Comparison of ENCODE assay signal across 8 cellular contexts in genomic region chr1:25858494-25858893, GRCh38. TPM values are rescaled to one million over a fixed set of nuclear protein-coding genes. Genes with fewer than 3 reads are reported as not detected.
DNase-seq lines count a peak whose midpoint lies in the region; ATAC-seq and TF ChIP-seq lines count a peak whose summit lies in the region.

No MANE protein-coding gene starts in this region.

- H3K27ac ChIP-seq in suprapubic skin, result no peak overlapping the region

- TF ChIP-seq CTCF in fibroblast of villous mesenchyme (IDR thresholded peaks at IDR 0.05; ENCODE audit: insufficient read depth, low read depth, low read length), result no peak
- TF ChIP-seq CTCF in suprapubic skin (IDR thresholded peaks at IDR 0.05), result no peak

- TF ChIP-seq EP300 in suprapubic skin (IDR thresholded peaks at IDR 0.05), result no peak

- H3K4me3 Mint-ChIP-seq in activated naive CD4-positive, alpha-beta T cell treated with anti-CD3 and anti-CD28 coated beads for 36 hours, result peak overlapping the region; percentile 92
- H3K4me3 Mint-ChIP-seq in T-cell, result peak overlapping the region; percentile 88 to 91 (median 89)

- H3K27ac Mint-ChIP-seq in activated naive CD4-positive, alpha-beta T cell treated with anti-CD3 and anti-CD28 coated beads for 36 hours, result peak overlapping the region; percentile 47
- no peak overlapping the region for H3K27ac Mint-ChIP-seq in T-cell

- TF ChIP-seq POLR2A in suprapubic skin (IDR thresholded peaks at IDR 0.05), result no peak

- no peaks in the 10 kb centered on the region for H3K9me3 ChIP-seq in suprapubic skin

- peaks cover 15% of the 10 kb centered on the region for H3K4me1 Mint-ChIP-seq in activated naive CD4-positive, alpha-beta T cell treated with anti-CD3 and anti-CD28 coated beads for 36 hours (ENCODE audit: low read depth)
- H3K4me1 Mint-ChIP-seq in T-cell, result peaks cover 20 to 21% (median 21%) of the 10 kb centered on the region in 3 donors

- ATAC-seq in T-cell (replicated peaks in 1 of 4), result no peak
- no peak for ATAC-seq in HG03342 (IDR thresholded peaks at IDR 0.05; ENCODE audit: unreplicated experiment)

- CTCF ChIA-PET in activated naive CD4-positive, alpha-beta T cell treated with anti-CD3 and anti-CD28 coated beads for 36 hours (lab: Charles Lee), result interaction anchor here (0.5 kb wide), 1 partner anchor 231 kb away, joined by 3 read pairs; no protein-coding TSS in a partner anchor
- CTCF ChIA-PET in T-cell (lab: Charles Lee), result interaction anchor here in 1 of 2 donors (1.0 kb wide), 1 partner anchor 38 kb away, joined by 3 read pairs; no protein-coding TSS in a partner anchor

- 43% methylated on average over 7 of the region's 7 CpGs for WGBS in suprapubic skin

- H3K4me3 ChIP-seq in fibroblast of villous mesenchyme (ENCODE audit: low read depth, low read length), result peak overlapping the region; percentile 73
- H3K4me3 ChIP-seq in suprapubic skin, result peak overlapping the region; percentile 60

- H3K9me3 Mint-ChIP-seq in activated naive CD4-positive, alpha-beta T cell treated with anti-CD3 and anti-CD28 coated beads for 36 hours, result no peaks in the 10 kb centered on the region
- H3K9me3 Mint-ChIP-seq in T-cell, result no peaks in the 10 kb centered on the region

- no peaks in the 10 kb centered on the region for H3K36me3 Mint-ChIP-seq in activated naive CD4-positive, alpha-beta T cell treated with anti-CD3 and anti-CD28 coated beads for 36 hours (ENCODE audit: low read depth)
- H3K36me3 Mint-ChIP-seq in T-cell, result no peaks in the 10 kb centered on the region

- POLR2A ChIA-PET in T-cell (lab: Charles Lee), result interaction anchor here in 1 of 2 donors (0.6 kb wide), 1 partner anchor 32 kb away, joined by 3 read pairs; no protein-coding TSS in a partner anchor

- intact Hi-C loops in activated naive CD4-positive, alpha-beta T cell treated with anti-CD3 and anti-CD28 coated beads for 36 hours (cut with micrococcal nuclease), result loop anchor here (1.0 kb wide), 1 partner anchor 38 kb away; no protein-coding TSS in a partner anchor

- no peak for DNase-seq in activated naive CD4-positive, alpha-beta T cell treated with anti-CD3 and anti-CD28 coated beads for 36 hours
- no peak for DNase-seq in activated naive CD4-positive, alpha-beta T cell (lab: John Stamatoyannopoulos, UW)
- DNase-seq in T-cell (no peak), fibroblast of villous mesenchyme (ENCODE audit: low read depth) (no peak), suprapubic skin (ENCODE audit: low spot score in 2 of 2) (no peak), mesenteric fat pad (ENCODE audit: low spot score) (no peak)
- DNase-seq in central memory CD4-positive, alpha-beta T cell, result no peak

- H3K27me3 ChIP-seq in suprapubic skin, result no peaks in the 10 kb centered on the region

- peaks cover 34% of the 10 kb centered on the region for H3K4me1 ChIP-seq in suprapubic skin

- peaks cover 13% of the 10 kb centered on the region for H3K36me3 ChIP-seq in suprapubic skin

- H3K27me3 Mint-ChIP-seq in activated naive CD4-positive, alpha-beta T cell treated with anti-CD3 and anti-CD28 coated beads for 36 hours (ENCODE audit: low read depth), result no peaks in the 10 kb centered on the region
- H3K27me3 Mint-ChIP-seq in T-cell, result no peaks in the 10 kb centered on the region

RNA-seq across cellular contexts. Expression of gene AUNIP, which starts 0.8 kb away (rescaled TPM):
- 1 to 10 TPM; 8.4 to 9.1 TPM for total RNA-seq in activated naive CD4-positive, alpha-beta T cell treated with anti-CD3 and anti-CD28 coated beads for 36 hours
- total RNA-seq in T-cell (under 1 TPM in 2 of 5 donors, not detected in 3; 0.20 to 0.35 TPM), fibroblast of villous mesenchyme (2.9 and 3.5 TPM in 2 replicates), suprapubic skin (under 1 TPM in 3 of 4 donors, not detected in 1; 0.26 to 0.89 (median 0.49) TPM), mesenteric fat pad (not detected)

RNA-seq across cellular contexts. Expression of gene PAQR7, which starts 17.0 kb away (rescaled TPM):
- total RNA-seq in activated naive CD4-positive, alpha-beta T cell treated with anti-CD3 and anti-CD28 coated beads for 36 hours, result 1 to 10 TPM; 2.8 to 3.1 TPM
- total RNA-seq in T-cell (1 to 10 TPM; 1.9 to 3.8 (median 3.0) TPM), fibroblast of villous mesenchyme (8.1 and 16.0 TPM in 2 replicates), suprapubic skin (10 to 100 TPM; 14.3 to 20.9 (median 16.6) TPM), mesenteric fat pad (7.2 TPM)

RNA-seq across cellular contexts. Expression of gene MTFR1L, which starts 38.7 kb away (rescaled TPM):
- total RNA-seq in activated naive CD4-positive, alpha-beta T cell treated with anti-CD3 and anti-CD28 coated beads for 36 hours, result 10 to 100 TPM; 22.2 to 23.5 TPM
- total RNA-seq in T-cell (10 to 100 TPM; 39.6 to 48.1 (median 41.6) TPM), fibroblast of villous mesenchyme (46.6 and 47.4 TPM in 2 replicates), suprapubic skin (10 to 100 TPM; 35.2 to 79.3 (median 48.1) TPM), mesenteric fat pad (53.8 TPM)

RNA-seq across cellular contexts. Expression of gene STMN1, which starts 47.7 kb away (rescaled TPM):
- total RNA-seq in activated naive CD4-positive, alpha-beta T cell treated with anti-CD3 and anti-CD28 coated beads for 36 hours, result 100 to 1,000 TPM; 708 to 746 TPM
- 10 to 100 TPM; 28.4 to 54.2 (median 45.2) TPM for total RNA-seq in T-cell
- 85.9 and 99.9 TPM in 2 replicates for total RNA-seq in fibroblast of villous mesenchyme
- total RNA-seq in suprapubic skin, result 10 to 100 TPM; 21.8 to 33.6 (median 28.1) TPM
- 39.3 TPM for total RNA-seq in mesenteric fat pad

RNA-seq across cellular contexts. Expression of gene SELENON, which starts 58.5 kb away (rescaled TPM):
- total RNA-seq in activated naive CD4-positive, alpha-beta T cell treated with anti-CD3 and anti-CD28 coated beads for 36 hours, result 10 to 100 TPM; 27.8 to 28.6 TPM
- 10 to 100 TPM; 22.4 to 28.9 (median 25.9) TPM for total RNA-seq in T-cell
- total RNA-seq in fibroblast of villous mesenchyme, result 23.7 and 24.5 TPM in 2 replicates
- total RNA-seq in suprapubic skin, result 10 to 100 TPM; 21.9 to 39.3 (median 26.9) TPM
- 108 TPM for total RNA-seq in mesenteric fat pad
